27 cellular contexts compared by ENCODE assay signal in genomic region chr9:114761515-114761914, GRCh38. TPM values are rescaled to one million over a fixed set of nuclear protein-coding genes. Genes with fewer than 3 reads are reported as not detected.
"Had no signal": no experiment of that assay in that cellular context is flagged by ENCODE, and none has a peak within 500 bp of the region (broad histone marks: within the 10 kb centered on the region; RNA-seq: fewer than 3 reads in every experiment).

No MANE protein-coding gene starts in this region.

- H3K27me3 Mint-ChIP-seq: T-cell had no signal

- H3K4me3 Mint-ChIP-seq: T-cell had no signal

- H3K9me2 ChIP-seq: SK-N-SH had no signal

- H3K27ac Mint-ChIP-seq: T-cell had no signal

- H3K27ac ChIP-seq: RWPE1 had no signal

- H3K27me3 ChIP-seq: MG63 had no signal

- DNase-seq: IMR-90, Karpas-422, KG1, MG63, NCI-H1092, NCI-H1105 treated with DMSO at 0.1 percent for 48 hours, NCI-H1417 treated with DMSO at 0.1 percent for 48 hours, NCI-H146, NCI-H1694 treated with DMSO at 0.1 percent for 48 hours, NCI-H1930, NCI-H2081, NCI-H2107, NCI-H2171 treated with DMSO at 0.1 percent for 48 hours, NCI-H345, NCI-H446 treated with DMSO at 0.1 percent for 48 hours, NCI-H524, NCI-H526 treated with DMSO at 0.1 percent for 48 hours, NCI-H774, PC-3, SHP77, SK-N-SH, SW 1271, T-cell had no signal

- H3K9ac ChIP-seq: SK-N-SH had no signal

- H3K36me3 ChIP-seq: MG63 had no signal

- ATAC-seq: HepG2, Panc1, PC-3, T-cell had no signal

- H3K4me2 ChIP-seq: SK-N-SH had no signal

- H3K4me3 ChIP-seq: MG63 had no signal

- H3K9me3 ChIP-seq: MG63, SK-N-SH had no signal

RNA-seq across cellular contexts. Expression of gene TNFSF15, which starts 44.3 kb away (rescaled TPM):
- total RNA-seq: SK-MEL-5 had no signal
